In genomic region chr14:22536853-22537338, GRCh38 we compare ENCODE assay signal across 8 cellular contexts. TPM values are rescaled to one million over a fixed set of nuclear protein-coding genes. Genes with fewer than 3 reads are reported as not detected.
DNase-seq lines count a peak whose midpoint lies in the region; ATAC-seq, FAIRE-seq and TF ChIP-seq lines count a peak whose summit lies in the region.

No MANE protein-coding gene starts in this region.

- peak; percentile 61 for TF ChIP-seq POLR2A in GM19193 (IDR thresholded peaks at IDR 0.05; ENCODE audit: extremely low read depth, insufficient read depth, insufficient read length)
- peak; percentile 59 for TF ChIP-seq POLR2A in GM12878 (IDR thresholded peaks at IDR 0.05; ENCODE audit: low read depth, low read length)
- TF ChIP-seq POLR2A in testis (IDR thresholded peaks at IDR 0.05): no peak

- H3K36me3 ChIP-seq in GM12878 (ENCODE audit: control insufficient read depth in 2 of 2, insufficient read depth in 2 of 2, low read length in 1 of 2) (peaks cover 3 to 10% of the 10 kb centered on the region in 2 experiments), left lung (no peaks in the 10 kb centered on the region), testis (ENCODE audit: low read depth, missing control alignments) (no peaks in the 10 kb centered on the region)

- no TSS peak for BruUV-seq in GM12878 (replicated peaks; lab: Mats Ljungman, UMichigan)

- H3K9me3 ChIP-seq in GM12878 (replicated peaks; ENCODE audit: control insufficient read depth, insufficient read depth, low read length) (no peaks in the 10 kb centered on the region), left lung (no peaks in the 10 kb centered on the region), testis (no peaks in the 10 kb centered on the region)

- peak; percentile 87 for FAIRE-seq in GM12878 (lab: Jason Lieb, UNC)

- POLR2A ChIA-PET in GM12878 (lab: Charles Lee): interaction anchor here (0.6 to 7.4 kb wide), 17 partner anchors 9 to 152 kb away, joined by 3 to 74 read pairs (median 5); no protein-coding TSS in a partner anchor

- peak; percentile 95 for DNase-seq in AG08395 (ENCODE audit: low spot score)
- DNase-seq in T1000 (lab: John Stamatoyannopoulos, UW): peak; percentile 67
- peak; percentile 94 for DNase-seq in GM12878 (ENCODE audit: low read depth, low spot score)
- peak in 1 of 2 donors; percentile 85 for DNase-seq in left lung
- peak; percentile 61 to 89 for DNase-seq in stimulated activated CD8-positive, alpha-beta memory T cell treated with anti-CD3 and anti-CD28 coated beads, Interleukin-15, amount 100 ng/mL, for 4 hours (ENCODE audit: low read depth in 2 of 2)
- no peak for DNase-seq in testis

- peaks cover 73% of the 10 kb centered on the region for H3K4me1 ChIP-seq in GM12878 (ENCODE audit: control insufficient read depth, insufficient read depth, low read length)
- H3K4me1 ChIP-seq in left lung: peaks cover 13 to 22% of the 10 kb centered on the region in 2 donors
- peaks cover 12% of the 10 kb centered on the region for H3K4me1 ChIP-seq in testis

- H3K27ac ChIP-seq in GM12878 (ENCODE audit: control insufficient read depth, insufficient read depth) (peak overlapping the region; percentile 97), left lung (peak overlapping the region; percentile 30 to 61), testis (no peak overlapping the region)

- no peaks in the 10 kb centered on the region for H4K20me1 ChIP-seq in GM12878 (ENCODE audit: control insufficient read depth, insufficient read depth)

- SMC1A ChIA-PET in GM12878 (lab: Charles Lee; ENCODE audit: uncharacterized antibody, unreplicated experiment): interaction anchor here (0.7 to 7.8 kb wide), 19 partner anchors 12 to 152 kb away, joined by 3 to 105 read pairs (median 6); no protein-coding TSS in a partner anchor

- peak overlapping the region; percentile 41; the same call in 1 of the 2 replicates for H3K4me3 ChIP-seq in GM12878
- no peak overlapping the region for H3K4me3 ChIP-seq in left lung
- H3K4me3 ChIP-seq in testis: no peak overlapping the region

- CTCF ChIA-PET in GM12878 (lab: Yijun Ruan, JAX): interaction anchor here (0.8 to 6.5 kb wide), 17 partner anchors 12 to 218 kb away, joined by 3 to 58 read pairs (median 5); no protein-coding TSS in a partner anchor

- peak; percentile 75 to 82; a peak in 3 of 4 replicates for TF ChIP-seq EP300 in GM12878 (IDR thresholded peaks at IDR 0.05; ENCODE audit: borderline replicate concordance in 1 of 2, control insufficient read depth in 1 of 2, low read depth in 2 of 2, low read length in 2 of 2)

- peak overlapping the region; percentile 26; the same call in 1 of the 2 replicates for H3K4me2 ChIP-seq in GM12878 (ENCODE audit: control insufficient read depth, insufficient read depth)

- H3K9ac ChIP-seq in GM12878 (ENCODE audit: control insufficient read depth, insufficient read depth, low read length): peak overlapping the region; percentile 22

- 2% methylated on average over 6 of the region's 6 CpGs for WGBS in GM12878 (ENCODE audit: insufficient coverage, insufficient replicate concordance, low lambda C conversion rate, missing lambda C conversion rate)
- WGBS in testis, 2 donors: 62 to 70% methylated on average over 6 of the region's 6 CpGs

- intact Hi-C loops in GM12878 (cut with micrococcal nuclease; ENCODE audit: unreplicated experiment): loop anchor here (1.0 to 2.0 kb wide), 3 partner anchors 13 to 46 kb away; no protein-coding TSS in a partner anchor
- intact Hi-C loops in left lung (cut with DNase I): no loop called here
- intact Hi-C loops in testis (cut with DNase I; ENCODE audit: low total_unique reads): no loop called here

- in situ Hi-C loops in GM12878 (cut with MboI): no loop called here

- TF ChIP-seq CTCF in GM12878 (IDR thresholded peaks at IDR 0.05 in 2 of 3, conservative IDR thresholded peaks at IDR 0.05 in 1 of 3; ENCODE audit: control insufficient read depth in 2 of 3, extremely low read depth in 1 of 3, insufficient read depth in 1 of 3, low read depth in 3 of 3, low read length in 3 of 3) (no peak), left lung (IDR thresholded peaks at IDR 0.05) (no peak), testis (IDR thresholded peaks at IDR 0.05) (no peak)

- RAD21 ChIA-PET in GM12878 (lab: Charles Lee; ENCODE audit: unreplicated experiment): interaction anchor here (0.8 to 3.6 kb wide), 24 partner anchors 12 to 146 kb away, joined by 3 to 49 read pairs (median 5); no protein-coding TSS in a partner anchor

- H3K79me2 ChIP-seq in GM12878 (ENCODE audit: control insufficient read depth, insufficient read depth, low read length): peaks cover 61% of the 10 kb centered on the region

- ATAC-seq in HG03432 (IDR thresholded peaks at IDR 0.05; ENCODE audit: unreplicated experiment) (peak; percentile 91), GM12878 (peak; percentile 75), left lung (peak; percentile 97)

- no peaks in the 10 kb centered on the region for H3K27me3 ChIP-seq in GM12878 (replicated peaks in 1 of 2; ENCODE audit: control insufficient read depth in 2 of 2, insufficient read depth in 2 of 2, low read length in 1 of 2)
- no peaks in the 10 kb centered on the region for H3K27me3 ChIP-seq in left lung
- no peaks in the 10 kb centered on the region for H3K27me3 ChIP-seq in testis

- H2AFZ ChIP-seq in GM12878 (ENCODE audit: control insufficient read depth, low read depth, low read length): no peak overlapping the region

- peak; percentile 35; the same call in 1 of the 2 replicates for TF ChIP-seq RAD21 in GM12878 (IDR thresholded peaks at IDR 0.05; ENCODE audit: insufficient read depth, low read depth, low read length)

TF ChIP-seq in GM12878, 131 proteins besides CTCF, POLR2A, EP300 and RAD21 (continues in another document):
- peak; percentile 93 for TF ChIP-seq PML (IDR thresholded peaks at IDR 0.05; ENCODE audit: low read length)
- peak; percentile 73; the same call in 1 of the 2 replicates for TF ChIP-seq RELB (IDR thresholded peaks at IDR 0.05; ENCODE audit: low read depth)
- no peak for TF ChIP-seq NRF1 (conservative IDR thresholded peaks at IDR 0.05; ENCODE audit: low read depth, low read length)
- TF ChIP-seq MTA2 (IDR thresholded peaks at IDR 0.05; ENCODE audit: low read depth): peak; percentile 75; the same call in 1 of the 2 replicates
- no peak for TF ChIP-seq ZSCAN29 (IDR thresholded peaks at IDR 0.05)
- peak; percentile 95 for TF ChIP-seq FOXM1 (IDR thresholded peaks at IDR 0.05; ENCODE audit: low read depth, low read length)
- TF ChIP-seq DPF2 (IDR thresholded peaks at IDR 0.05): peak; percentile 82
- TF ChIP-seq RELA (IDR thresholded peaks at IDR 0.05; ENCODE audit: borderline replicate concordance, partially characterized antibody): peak; percentile 59
- TF ChIP-seq NFXL1 (IDR thresholded peaks at IDR 0.05; ENCODE audit: borderline replicate concordance): no peak
- TF ChIP-seq BCLAF1 (IDR thresholded peaks at IDR 0.05): no peak

RNA-seq across cellular contexts. Expression of gene DAD1, which starts 52.1 kb away (rescaled TPM):
- 77.8 and 78.3 TPM in 2 replicates for total RNA-seq in GM12878 (2013; cell fraction: nucleolus; rRNA removed)
- 248 and 269 TPM in 2 replicates for total RNA-seq in GM12878 (2014; rRNA removed)
- total RNA-seq in GM12878 (2014; rRNA removed; fragmentation: Illumina TruSeq; extraction: Trizol): 210 and 218 TPM in 2 replicates
- 161 and 169 TPM in 2 replicates for total RNA-seq in GM12878 (2021)
- polyA plus RNA-seq in GM12878 (2011; ENCODE audit: low read depth): 154 TPM
- polyA plus RNA-seq in GM12878 (2011; rRNA removed): 302 and 306 TPM in 2 replicates
- polyA plus RNA-seq in GM12878 (2011; cell fraction: cytosol; rRNA removed): 434 and 580 TPM in 2 replicates
- polyA plus RNA-seq in GM12878 (2011; cell fraction: nucleus; rRNA removed): 112 and 139 TPM in 2 replicates
- polyA plus RNA-seq in GM12878 (2012): 237 and 253 TPM in 2 replicates
- 306 and 315 TPM in 2 replicates for polyA plus RNA-seq in GM12878 (2014; fragmentation: Illumina TruSeq; extraction: Trizol)
- polyA plus RNA-seq in GM12878 (2014; fragmentation: Nextera tagmentation; extraction: Ambion mirVana): 100 to 1,000 TPM; 711 to 920 TPM
- polyA plus RNA-seq in GM12878 (2014; rRNA removed): 294 and 324 TPM in 2 replicates
- 100 to 1,000 TPM; 604 to 609 TPM for polyA plus RNA-seq in GM12878 (2016; fragmentation: Nextera tagmentation; extraction: Ambion mirVana)
- polyA minus RNA-seq in GM12878 (2011; rRNA and poly(A)+ RNA removed): 104 and 162 TPM in 2 replicates
- 33.4 and 47.1 TPM in 2 replicates for polyA minus RNA-seq in GM12878 (2011; cell fraction: cytosol; rRNA and poly(A)+ RNA removed)
- 42.2 and 59.7 TPM in 2 replicates for polyA minus RNA-seq in GM12878 (2011; cell fraction: nucleus; rRNA and poly(A)+ RNA removed)
- 100 to 1,000 TPM; 220 to 251 TPM for total RNA-seq in left lung
- total RNA-seq in testis: 100 to 1,000 TPM; 209 to 235 TPM
- polyA plus RNA-seq in testis (ENCODE audit: insufficient read depth, low read depth, low replicate concordance): 350 TPM

Comparison
In these comparisons a context has a peak if more than half of its experiments do, and no peak if none do; other contexts are left out.
1. H3K27ac ChIP-seq: peak in GM12878 (single experiment) and left lung (2 of 2); none in testis (0 of 2).
2. Peak in every context shown above with its lines, with median percentiles within 50 percentile points of each other: ATAC-seq.